ENCODE assay signal across 34 cellular contexts in the genomic region with DNA sequence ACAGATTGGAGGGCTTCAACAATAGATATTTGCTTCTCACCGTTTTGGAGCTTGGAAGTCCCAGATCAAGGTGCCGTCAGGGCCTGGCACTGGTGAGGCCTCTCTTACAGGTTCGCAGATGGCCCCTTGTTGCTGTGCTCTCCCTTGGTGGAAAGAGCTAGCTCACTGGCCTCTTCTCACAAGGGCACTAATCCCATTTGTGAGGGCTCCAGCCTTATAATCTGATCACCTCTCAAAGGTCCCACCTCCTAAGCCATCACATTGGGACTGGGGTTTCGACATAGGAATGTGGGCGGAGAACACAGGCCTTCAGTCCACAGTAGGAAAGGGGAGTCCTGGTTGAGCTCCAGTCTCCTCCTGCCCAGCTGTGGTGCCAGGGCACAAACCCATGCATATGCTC. TPM values are rescaled to one million over a fixed set of nuclear protein-coding genes. Genes with fewer than 3 reads are reported as not detected.
"Had no signal": no experiment of that assay in that cellular context is flagged by ENCODE, and none has a peak within 500 bp of the region (broad histone marks: within the 10 kb centered on the region; RNA-seq: fewer than 3 reads in every experiment).

No MANE protein-coding gene starts in this region.

- H3K27me3 ChIP-seq: ascending aorta, cardiac muscle cell, Peyer's patch had no signal

- H3K36me3 ChIP-seq: ascending aorta, cardiac muscle cell, Peyer's patch, WERI-Rb-1 had no signal

- H3K27ac ChIP-seq: ascending aorta, cardiac muscle cell, Peyer's patch, WERI-Rb-1 had no signal

- H3K36me3 Mint-ChIP-seq: activated naive CD4-positive, alpha-beta T cell treated with anti-CD3 and anti-CD28 coated beads, Interleukin-2, amount 50 U/mL, for 24 hours; activated naive CD8-positive, alpha-beta T cell treated with anti-CD3 and anti-CD28 coated beads, Interleukin-2, amount 10 ng/mL, durations not matched to agents 7 days and 5 days had no signal

- H3K9me3 ChIP-seq: ascending aorta, Peyer's patch had no signal

- H3K4me3 ChIP-seq: ascending aorta, cardiac muscle cell, K562, Peyer's patch had no signal

- DNase-seq: activated CD4-positive, alpha-beta T cell treated with anti-CD3 and anti-CD28 coated beads, Interleukin-2, amount 10 ng/mL, durations not matched to agents 24 days and 14 days; activated CD4-positive, alpha-beta T cell treated with anti-CD3 and anti-CD28 coated beads, Interleukin-2, amount 50 U/mL, for 4 hours; activated CD8-positive, alpha-beta T cell treated with anti-CD3 and anti-CD28 coated beads for 36 hours; activated gamma-delta T cell; activated naive CD4-positive, alpha-beta T cell treated with Interleukin-2 at 50 U/mL for 16 hours; activated naive CD8-positive, alpha-beta T cell treated with anti-CD3 and anti-CD28 coated beads, Interleukin-2, amount 10 ng/mL, durations not matched to agents 7 days and 5 days; activated T-cell treated with anti-CD3 and anti-CD28 coated beads, Interleukin-2, amount 50 U/mL, for 1 hour; activated T-cell treated with anti-CD3 and anti-CD28 coated beads, Interleukin-2, amount 50 U/mL, for 72 hours; amygdala; NCI-H1092 treated with DMSO at 0.1 percent for 48 hours; NCI-H1417; NCI-H146; NCI-H187; NCI-H2029 treated with DMSO at 0.1 percent for 48 hours; NCI-H2107; NCI-H2171; NCI-H510A; NCI-H526 treated with DMSO at 0.1 percent for 48 hours; NCI-H774; Peyer's patch; RPMI8226; SIG-M5; T-helper 1 cell; T-helper 2 cell; T-helper 9 cell; WERI-Rb-1 had no signal

- H3K9me3 Mint-ChIP-seq: activated CD4-positive, alpha-beta T cell treated with anti-CD3 and anti-CD28 coated beads, Interleukin-2, amount 10 ng/mL, durations not matched to agents 24 days and 14 days; activated CD8-positive, alpha-beta T cell treated with anti-CD3 and anti-CD28 coated beads for 36 hours; activated naive CD4-positive, alpha-beta T cell treated with anti-CD3 and anti-CD28 coated beads, Interleukin-2, amount 50 U/mL, for 24 hours; activated naive CD8-positive, alpha-beta T cell treated with anti-CD3 and anti-CD28 coated beads, Interleukin-2, amount 10 ng/mL, durations not matched to agents 7 days and 5 days; activated T-cell treated with anti-CD3 and anti-CD28 coated beads, Interleukin-2, amount 50 U/mL, for 72 hours; activated T-helper 2 cell treated with anti-CD3 and anti-CD28 coated beads, Interferon-gamma antibody, Interleukin-2, Interleukin-4, amounts not matched to agents 10 μg/mL and 5 μg/mL and 100 μg/mL, durations not matched to agents 14 hours and 24 hours and 36 hours; central memory CD8-positive, alpha-beta T cell had no signal

- H3K27ac Mint-ChIP-seq: activated CD4-positive, alpha-beta T cell treated with anti-CD3 and anti-CD28 coated beads, Interleukin-2, amount 10 ng/mL, durations not matched to agents 24 days and 14 days; activated CD8-positive, alpha-beta T cell treated with anti-CD3 and anti-CD28 coated beads for 36 hours; activated naive CD4-positive, alpha-beta T cell treated with anti-CD3 and anti-CD28 coated beads, Interleukin-2, amount 50 U/mL, for 24 hours; activated naive CD8-positive, alpha-beta T cell treated with anti-CD3 and anti-CD28 coated beads, Interleukin-2, amount 10 ng/mL, durations not matched to agents 7 days and 5 days; activated T-cell treated with anti-CD3 and anti-CD28 coated beads, Interleukin-2, amount 50 U/mL, for 72 hours; activated T-helper 2 cell treated with anti-CD3 and anti-CD28 coated beads, Interferon-gamma antibody, Interleukin-2, Interleukin-4, amounts not matched to agents 10 μg/mL and 5 μg/mL and 100 μg/mL, durations not matched to agents 14 hours and 24 hours and 36 hours had no signal

- H3K4me3 Mint-ChIP-seq: activated CD4-positive, alpha-beta T cell treated with anti-CD3 and anti-CD28 coated beads, Interleukin-2, amount 10 ng/mL, durations not matched to agents 24 days and 14 days; activated CD8-positive, alpha-beta T cell treated with anti-CD3 and anti-CD28 coated beads for 36 hours; activated naive CD4-positive, alpha-beta T cell treated with anti-CD3 and anti-CD28 coated beads, Interleukin-2, amount 50 U/mL, for 24 hours; activated naive CD8-positive, alpha-beta T cell treated with anti-CD3 and anti-CD28 coated beads, Interleukin-2, amount 10 ng/mL, durations not matched to agents 7 days and 5 days; activated T-cell treated with anti-CD3 and anti-CD28 coated beads, Interleukin-2, amount 50 U/mL, for 72 hours; central memory CD8-positive, alpha-beta T cell had no signal

- ATAC-seq: activated CD8-positive, alpha-beta T cell treated with anti-CD3 and anti-CD28 coated beads for 36 hours; activated T-cell treated with anti-CD3 and anti-CD28 coated beads, Interleukin-2, amount 50 U/mL, for 72 hours; K562; SK-N-SH treated with all-trans-retinoic acid at 6 μM for 48 hours had no signal

- H3K4me1 Mint-ChIP-seq: central memory CD8-positive, alpha-beta T cell had no signal

RNA-seq across cellular contexts. Expression of a gene that starts 13.9 kb away (rescaled TPM):
- total RNA-seq: M059J had no signal
